ENCODE assay signal across 18 cellular contexts in the genomic region with DNA sequence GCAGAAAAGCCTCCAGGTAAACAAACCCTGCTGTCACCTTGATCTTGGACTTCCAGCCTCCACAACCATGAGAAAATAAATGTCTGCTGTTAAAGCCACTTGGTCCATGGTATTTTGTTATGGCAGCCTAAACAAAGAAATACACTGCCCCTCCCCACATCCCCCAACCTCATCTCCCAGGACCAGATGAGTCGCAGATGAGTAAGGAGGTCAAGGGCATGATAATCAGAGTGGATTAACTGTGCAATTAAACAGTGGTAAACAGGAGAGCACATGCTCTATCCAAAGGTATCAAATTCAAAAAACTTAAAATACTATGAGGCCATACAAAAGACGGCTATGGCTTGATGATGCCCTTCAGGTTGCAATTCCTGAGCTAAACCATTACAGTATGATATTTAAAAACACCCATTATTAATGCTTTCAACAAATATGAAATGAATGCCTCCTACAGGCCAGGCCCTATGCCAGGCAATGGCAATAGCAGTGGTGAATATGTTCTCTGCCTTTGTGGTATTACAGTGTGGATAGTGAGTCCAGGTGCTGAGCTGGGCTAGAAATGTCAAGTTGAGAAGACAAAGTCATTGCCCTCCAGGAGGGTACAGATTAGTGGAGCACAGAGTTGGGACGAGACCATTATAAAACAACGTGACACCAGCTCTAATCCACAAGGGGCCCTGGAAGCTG.
DNase-seq lines count a peak whose midpoint lies in the region; ATAC-seq and TF ChIP-seq lines count a peak whose summit lies in the region.
"Had no signal": no experiment of that assay in that cellular context is flagged by ENCODE, and none has a peak within 500 bp of the region (broad histone marks: within the 10 kb centered on the region; RNA-seq: fewer than 3 reads in every experiment).

No MANE protein-coding gene starts in this region.

- H3K4me1 ChIP-seq in PC-9 (replicated peaks; ENCODE audit: insufficient read depth) (peaks cover 37% of the 10 kb centered on the region), endodermal cell (ENCODE audit: control insufficient read depth, insufficient read depth, low read length) (no peaks in the 10 kb centered on the region)
- peaks cover 4% of the 10 kb centered on the region for H3K4me1 ChIP-seq in CD8-positive, alpha-beta T cell (ENCODE audit: insufficient read depth, low read length)
- H3K4me1 ChIP-seq: uterus had no signal

- TF ChIP-seq CTCF in PC-9 (conservative IDR thresholded peaks at IDR 0.05) = no peak
- no peak for TF ChIP-seq CTCF in endodermal cell (conservative IDR thresholded peaks at IDR 0.05)
- no peak for TF ChIP-seq CTCF in progenitor cell of endocrine pancreas (IDR thresholded peaks at IDR 0.05; ENCODE audit: unreplicated experiment)
- no peak for TF ChIP-seq CTCF in CD8-positive, alpha-beta T cell (IDR thresholded peaks at IDR 0.05)

- BruUV-seq in PC-9 (replicated peaks; lab: Mats Ljungman, UMichigan) = no TSS peak

- H3K9me2 ChIP-seq in PC-9 (ENCODE audit: insufficient read depth) = no peaks in the 10 kb centered on the region

- H3K36me3 ChIP-seq in PC-9 (ENCODE audit: low read depth) (peaks cover 24% of the 10 kb centered on the region), endodermal cell (ENCODE audit: control insufficient read depth, insufficient read depth, low read length) (peaks cover 11% of the 10 kb centered on the region)
- H3K36me3 ChIP-seq in CD8-positive, alpha-beta T cell (ENCODE audit: insufficient read depth, low read length) = no peaks in the 10 kb centered on the region
- H3K36me3 ChIP-seq: uterus had no signal

- H3K27ac ChIP-seq in PC-9 (peak overlapping the region; percentile 17; the same call in 1 of the 2 replicates), endodermal cell (ENCODE audit: low read depth, low read length) (no peak overlapping the region)
- no peak overlapping the region for H3K27ac ChIP-seq in CD8-positive, alpha-beta T cell (ENCODE audit: low read depth, low read length)
- H3K27ac ChIP-seq: uterus had no signal

- intact Hi-C loops in PC-9 (cut with micrococcal nuclease; ENCODE audit: unreplicated experiment) = no loop called here
- intact Hi-C loops in CD8-positive, alpha-beta T cell (cut with DNase I, micrococcal nuclease) = no loop called here

- H3K9me3 ChIP-seq in PC-9 (ENCODE audit: insufficient read depth, low read depth) (no peaks in the 10 kb centered on the region), endodermal cell (ENCODE audit: control insufficient read depth, low read length) (peaks cover 11% of the 10 kb centered on the region)
- no peaks in the 10 kb centered on the region for H3K9me3 ChIP-seq in CD8-positive, alpha-beta T cell (ENCODE audit: low read length)
- H3K9me3 ChIP-seq: uterus had no signal

- peaks cover 85% of the 10 kb centered on the region for H3K79me2 ChIP-seq in PC-9 (ENCODE audit: low read depth)

- H3K4me3 ChIP-seq in PC-9 (no peak overlapping the region), endodermal cell (ENCODE audit: low read length) (no peak overlapping the region)
- H3K4me3 ChIP-seq in CD8-positive, alpha-beta T cell (ENCODE audit: low read depth, low read length) = no peak overlapping the region
- H3K4me3 ChIP-seq: uterus had no signal

- no peaks in the 10 kb centered on the region for H3K27me3 Mint-ChIP-seq in endodermal cell (ENCODE audit: insufficient read depth)
- no peaks in the 10 kb centered on the region for H3K27me3 Mint-ChIP-seq in progenitor cell of endocrine pancreas
- no peaks in the 10 kb centered on the region for H3K27me3 Mint-ChIP-seq in CD8-positive, alpha-beta T cell (ENCODE audit: low read depth)
- H3K27me3 Mint-ChIP-seq: activated T-helper 17 cell treated with anti-CD3 and anti-CD28 coated beads, Interleukin-2, amount 50 U/mL, for 72 hours; memory B cell had no signal

- H4K20me1 ChIP-seq in PC-9 (ENCODE audit: insufficient read depth) = no peaks in the 10 kb centered on the region

- no peak overlapping the region for H3K4me2 ChIP-seq in PC-9

- DNase-seq in Daoy (ENCODE audit: low read depth) (peak; percentile 50), PC-9 (no peak), endodermal cell (no peak), progenitor cell of endocrine pancreas (ENCODE audit: low spot score, unreplicated experiment) (no peak), dermis blood vessel endothelial cell (no peak)
- no peak for DNase-seq in CD8-positive, alpha-beta T cell
- DNase-seq: activated CD8-positive, alpha-beta T cell treated with anti-CD3 and anti-CD28 coated beads, Interleukin-2, amount 10 ng/mL, durations not matched to agents 7 days and 5 days; amniotic stem cell; Calu3; NCI-H146; stimulated activated naive CD8-positive, alpha-beta T cell treated with anti-CD3 and anti-CD28 coated beads, Interleukin-15, Interleukin-2, amounts not matched to agents 100 U/mL and 50 U/mL, for 24 hours; SW 1271; uterus had no signal

- no peak overlapping the region for H3K4me3 Mint-ChIP-seq in endodermal cell
- H3K4me3 Mint-ChIP-seq in progenitor cell of endocrine pancreas (ENCODE audit: low read depth) = no peak overlapping the region
- H3K4me3 Mint-ChIP-seq in CD8-positive, alpha-beta T cell = no peak overlapping the region
- H3K4me3 Mint-ChIP-seq: activated CD8-positive, alpha-beta T cell treated with anti-CD3 and anti-CD28 coated beads, Interleukin-2, amount 10 ng/mL, durations not matched to agents 7 days and 5 days; activated T-helper 17 cell treated with anti-CD3 and anti-CD28 coated beads, Interleukin-2, amount 50 U/mL, for 72 hours; memory B cell had no signal

- peaks cover 42% of the 10 kb centered on the region for H3K36me3 Mint-ChIP-seq in endodermal cell (ENCODE audit: low read depth)
- H3K36me3 Mint-ChIP-seq in progenitor cell of endocrine pancreas (ENCODE audit: insufficient read depth) = peaks cover 3% of the 10 kb centered on the region
- no peaks in the 10 kb centered on the region for H3K36me3 Mint-ChIP-seq in CD8-positive, alpha-beta T cell

- ATAC-seq in HG03521 (IDR thresholded peaks at IDR 0.05; ENCODE audit: unreplicated experiment) (no peak), esophagus mucosa (no peak)
- no peak for ATAC-seq in CD8-positive, alpha-beta T cell
- ATAC-seq: activated CD8-positive, alpha-beta T cell treated with anti-CD3 and anti-CD28 coated beads, Interleukin-2, amount 10 ng/mL, durations not matched to agents 7 days and 5 days; activated T-helper 17 cell treated with anti-CD3 and anti-CD28 coated beads, Interleukin-2, amount 50 U/mL, for 72 hours; Panc1; stimulated activated naive CD8-positive, alpha-beta T cell treated with anti-CD3 and anti-CD28 coated beads, Interleukin-15, Interleukin-2, amounts not matched to agents 100 U/mL and 50 U/mL, for 24 hours had no signal

- H3K27me3 ChIP-seq in PC-9 (ENCODE audit: insufficient read depth, low read depth) (no peaks in the 10 kb centered on the region), endodermal cell (ENCODE audit: control insufficient read depth, insufficient read depth, low read length, poor library complexity, severe bottlenecking) (no peaks in the 10 kb centered on the region)
- H3K27me3 ChIP-seq in CD8-positive, alpha-beta T cell (ENCODE audit: insufficient read depth, low read length) = no peaks in the 10 kb centered on the region
- H3K27me3 ChIP-seq: uterus had no signal

- no peak overlapping the region for H2AFZ ChIP-seq in PC-9

- WGBS in endodermal cell (ENCODE audit: insufficient coverage in 1 of 2, insufficient read length in 1 of 2), 2 experiments = 93 to 96% methylated on average over 3 to 4 of the region's 4 CpGs

- H3K27ac Mint-ChIP-seq in endodermal cell (peak overlapping the region; percentile 58), progenitor cell of endocrine pancreas (peak overlapping the region; percentile 90)
- H3K27ac Mint-ChIP-seq in CD8-positive, alpha-beta T cell = no peak overlapping the region
- H3K27ac Mint-ChIP-seq: activated CD8-positive, alpha-beta T cell treated with anti-CD3 and anti-CD28 coated beads, Interleukin-2, amount 10 ng/mL, durations not matched to agents 7 days and 5 days; activated T-helper 17 cell treated with anti-CD3 and anti-CD28 coated beads, Interleukin-2, amount 50 U/mL, for 72 hours; memory B cell had no signal

- POLR2A ChIA-PET in PC-9 (lab: Charles Lee; ENCODE audit: unreplicated experiment) = no interaction called here
- POLR2A ChIA-PET in CD8-positive, alpha-beta T cell (lab: Charles Lee) = no interaction called here

- CTCF ChIA-PET in PC-9 (lab: Charles Lee) = interaction anchor here (0.6 kb wide), 1 partner anchor 37 kb away, joined by 3 read pairs; no protein-coding TSS in a partner anchor
- CTCF ChIA-PET in CD8-positive, alpha-beta T cell (lab: Charles Lee) = no interaction called here

- H3K4me1 Mint-ChIP-seq in endodermal cell (peaks cover 25% of the 10 kb centered on the region), progenitor cell of endocrine pancreas (ENCODE audit: low read depth) (peaks cover 32% of the 10 kb centered on the region)
- peaks cover 12% of the 10 kb centered on the region for H3K4me1 Mint-ChIP-seq in CD8-positive, alpha-beta T cell (ENCODE audit: low read depth)

- peaks cover 16% of the 10 kb centered on the region for H3F3A ChIP-seq in PC-9 (ENCODE audit: insufficient read depth, low read depth)

- H3K9me3 Mint-ChIP-seq in endodermal cell (peaks cover 2% of the 10 kb centered on the region), progenitor cell of endocrine pancreas (ENCODE audit: low read depth) (no peaks in the 10 kb centered on the region)
- no peaks in the 10 kb centered on the region for H3K9me3 Mint-ChIP-seq in CD8-positive, alpha-beta T cell
- H3K9me3 Mint-ChIP-seq: activated T-helper 17 cell treated with anti-CD3 and anti-CD28 coated beads, Interleukin-2, amount 50 U/mL, for 72 hours; memory B cell had no signal

- H3K9ac ChIP-seq in endodermal cell (ENCODE audit: extremely low read depth, low read length, poor library complexity, severe bottlenecking) = no peak overlapping the region
